Comparison of ENCODE assay signal across 1 cellular context in genomic region chr20:46071573-46071972, GRCh38.
A peak's percentile ranks its signal among the peaks of the same experiment; 100 is the strongest.
TF ChIP-seq lines count a peak whose summit lies in the region.

No MANE protein-coding gene starts in this region.

TF ChIP-seq in HepG2, 621 proteins besides CTCF, POLR2A, EP300 and RAD21 (continued from another document):
- TF ChIP-seq ZBTB49 (CRISPR knock-in tag; IDR thresholded peaks at IDR 0.05; ENCODE audit: borderline replicate concordance) (no peak), POLR2AphosphoS2 (IDR thresholded peaks at IDR 0.05; ENCODE audit: low read depth, low read length) (0 out of 2 replicates have a peak, but pooled peaks have one; percentile 32), ZNF770 (CRISPR knock-in tag; IDR thresholded peaks at IDR 0.05) (no peak), ZNF549 (CRISPR knock-in tag; IDR thresholded peaks at IDR 0.05) (no peak), ZNF670 (CRISPR knock-in tag; IDR thresholded peaks at IDR 0.05; ENCODE audit: borderline replicate concordance) (no peak), POGZ (CRISPR knock-in tag; IDR thresholded peaks at IDR 0.05) (no peak), ZNF33B (CRISPR knock-in tag; IDR thresholded peaks at IDR 0.05) (no peak)
TF ChIP-seq in HepG2: peak in this region for 2.
